ENCODE assay signal across 11 cellular contexts in the genomic region with DNA sequence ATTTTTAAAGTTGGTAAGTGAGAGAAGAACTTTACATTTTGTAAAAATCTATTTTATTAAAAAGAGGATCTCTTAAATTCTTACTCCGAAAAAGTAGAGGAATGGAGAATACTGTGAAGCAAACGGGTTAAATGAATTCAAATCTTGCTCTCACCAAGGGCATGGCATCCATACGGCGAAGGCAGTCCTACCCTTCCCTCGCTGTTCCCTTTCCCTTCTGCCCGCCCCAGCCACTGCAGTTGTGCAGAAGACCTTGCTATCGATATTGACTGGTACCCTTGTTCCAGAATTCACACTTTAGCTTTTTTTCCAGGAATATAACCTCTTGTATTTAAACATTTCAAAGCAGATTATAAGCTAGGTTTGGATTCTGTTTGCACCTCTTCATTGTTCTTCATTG.
A peak's percentile ranks its signal among the peaks of the same experiment; 100 is the strongest.
DNase-seq lines count a peak whose midpoint lies in the region; ATAC-seq, FAIRE-seq and TF ChIP-seq lines count a peak whose summit lies in the region.
"Had no signal": no experiment of that assay in that cellular context is flagged by ENCODE, and none has a peak within 500 bp of the region (broad histone marks: within the 10 kb centered on the region; RNA-seq: fewer than 3 reads in every experiment).

No MANE protein-coding gene starts in this region.

- H3K36me3 Mint-ChIP-seq in GM23338 (ENCODE audit: low read depth): no peaks in the 10 kb centered on the region
- no peaks in the 10 kb centered on the region for H3K36me3 Mint-ChIP-seq in naive thymus-derived CD8-positive, alpha-beta T cell
- H3K36me3 Mint-ChIP-seq: CD8-positive, alpha-beta memory T cell had no signal

- H3K79me2 ChIP-seq in GM23338 (replicated peaks; ENCODE audit: insufficient read depth) (no peaks in the 10 kb centered on the region), H1 (ENCODE audit: control insufficient read depth in 1 of 2, insufficient read depth in 2 of 2, low read length in 2 of 2) (no peaks in the 10 kb centered on the region), neural cell (replicated peaks; ENCODE audit: insufficient read depth, low read length) (no peaks in the 10 kb centered on the region)

- H3K9ac ChIP-seq in H1 (replicated peaks in 1 of 4; ENCODE audit: extremely low read depth in 1 of 4, low read depth in 3 of 4, low read length in 3 of 4) (no peak overlapping the region), neural cell (ENCODE audit: low read length) (peak overlapping the region; percentile 51)

- H3K4me3 ChIP-seq in GM23338 (no peak overlapping the region), H1 (ENCODE audit: extremely low read depth in 1 of 4, insufficient read depth in 2 of 4, low read depth in 3 of 4, low read length in 4 of 4) (no peak overlapping the region), neural cell (ENCODE audit: low read length) (peak overlapping the region; percentile 57)

- H2BK20ac ChIP-seq in H1 (ENCODE audit: low read length): no peak overlapping the region; the same call in 1 of the 2 replicates

- H3K27me3 Mint-ChIP-seq in GM23338 (ENCODE audit: insufficient read depth, low read depth, poor library complexity): no peaks in the 10 kb centered on the region
- H3K27me3 Mint-ChIP-seq in naive thymus-derived CD8-positive, alpha-beta T cell: peaks cover 7 to 16% (median 10%) of the 10 kb centered on the region in 5 donors

- POLR2A ChIA-PET in H1 (lab: Charles Lee; ENCODE audit: partially characterized antibody): no interaction called here
- POLR2A ChIA-PET in naive thymus-derived CD8-positive, alpha-beta T cell (lab: Charles Lee): no interaction called here

- H3K4me1 Mint-ChIP-seq in GM23338: peaks cover 11% of the 10 kb centered on the region; the same call in 1 of the 3 replicates
- H3K4me1 Mint-ChIP-seq in naive thymus-derived CD8-positive, alpha-beta T cell: peaks cover 0 to 6% (median 2%) of the 10 kb centered on the region in 4 donors

- no peak for TF ChIP-seq RAD21 in H1 (IDR thresholded peaks at IDR 0.05 in 1 of 2, conservative IDR thresholded peaks at IDR 0.05 in 1 of 2; ENCODE audit: low read depth in 2 of 2, low read length in 2 of 2)
- no peak for TF ChIP-seq RAD21 in neural cell (conservative IDR thresholded peaks at IDR 0.05)

- no peak overlapping the region; the same call in 1 of the 2 replicates for H2BK5ac ChIP-seq in H1 (ENCODE audit: low read depth, low read length)

- no peak overlapping the region for H3K4me3 Mint-ChIP-seq in GM23338
- H3K4me3 Mint-ChIP-seq in naive thymus-derived CD8-positive, alpha-beta T cell: no peak overlapping the region

- H3K14ac ChIP-seq in H1 (ENCODE audit: insufficient read length): no peak overlapping the region

- no peak overlapping the region for H4K5ac ChIP-seq in H1 (ENCODE audit: insufficient read length, low read depth, low read length)

- DNase-seq in GM23338 (ENCODE audit: low spot score): no peak
- DNase-seq in H1 (ENCODE audit: low read depth in 1 of 2, low spot score in 2 of 2): no peak
- DNase-seq in NCI-H1436 treated with DMSO at 0.1 percent for 48 hours (lab: John Stamatoyannopoulos, UW): no peak
- DNase-seq in naive thymus-derived CD8-positive, alpha-beta T cell: no peak
- DNase-seq in NCI-H82 (lab: John Stamatoyannopoulos, UW): no peak
- no peak for DNase-seq in erythroblast (lab: John Stamatoyannopoulos, UW)

- H3K23ac ChIP-seq in H1 (ENCODE audit: insufficient read length): no peak overlapping the region

- no peaks in the 10 kb centered on the region for H3F3A ChIP-seq in GM23338 (replicated peaks; ENCODE audit: low read depth)
- H3F3A ChIP-seq in neural cell (ENCODE audit: insufficient read depth, low read length, poor library complexity, severe bottlenecking): peaks cover 3% of the 10 kb centered on the region

- no peak overlapping the region for H3K27ac Mint-ChIP-seq in GM23338
- no peak overlapping the region for H3K27ac Mint-ChIP-seq in naive thymus-derived CD8-positive, alpha-beta T cell
- H3K27ac Mint-ChIP-seq: CD8-positive, alpha-beta memory T cell had no signal

- peak overlapping the region; percentile 61 for H3K27ac ChIP-seq in 22Rv1
- H3K27ac ChIP-seq in GM23338 (ENCODE audit: low read depth): no peak overlapping the region
- H3K27ac ChIP-seq in H1 (ENCODE audit: low read depth, low read length): no peak overlapping the region
- H3K27ac ChIP-seq in neural cell (ENCODE audit: low read length): peak overlapping the region; percentile 81

- H2AFZ ChIP-seq in GM23338 (peak overlapping the region; percentile 77; the same call in 1 of the 2 replicates), H1 (ENCODE audit: low read length) (no peak overlapping the region), neural cell (ENCODE audit: low read depth, low read length) (no peak overlapping the region)

- no peak overlapping the region for H2AK5ac ChIP-seq in H1 (ENCODE audit: low read depth, low read length)

- peak overlapping the region; percentile 70 for H4K91ac ChIP-seq in H1 (replicated peaks; ENCODE audit: insufficient read length, low read length)

- H3K18ac ChIP-seq in H1 (ENCODE audit: extremely low read depth, low read length): no peak overlapping the region

- no peak overlapping the region for H3K4ac ChIP-seq in H1 (replicated peaks; ENCODE audit: insufficient read length, low read depth, low read length)

- H3K4me2 ChIP-seq in GM23338 (no peak overlapping the region), H1 (ENCODE audit: insufficient read depth in 1 of 2, low read depth in 2 of 2, low read length in 2 of 2) (0 out of 4 replicates have a peak overlapping the region, but pooled peaks of 1 of the 2 experiments have one; percentile 3), neural cell (ENCODE audit: low read length) (peak overlapping the region; percentile 49)

- TF ChIP-seq CTCF in 22Rv1 (IDR thresholded peaks at IDR 0.05) (no peak), GM23338 (conservative IDR thresholded peaks at IDR 0.05; ENCODE audit: low read depth in 2 of 2) (no peak), H1 (IDR thresholded peaks at IDR 0.05; ENCODE audit: control extremely low read depth in 1 of 3, insufficient read depth in 1 of 3, low read depth in 1 of 3, low read length in 3 of 3) (no peak), neural cell (IDR thresholded peaks at IDR 0.05; ENCODE audit: poor library complexity, severe bottlenecking) (no peak)

- H4K20me1 ChIP-seq in GM23338 (replicated peaks; ENCODE audit: insufficient read depth) (no peaks in the 10 kb centered on the region), H1 (replicated peaks in 1 of 2; ENCODE audit: control insufficient read depth in 1 of 2, insufficient read depth in 2 of 2, low read length in 2 of 2) (no peaks in the 10 kb centered on the region), neural cell (ENCODE audit: insufficient read depth) (no peaks in the 10 kb centered on the region)

- no peak for TF ChIP-seq EP300 in H1 (IDR thresholded peaks at IDR 0.05; ENCODE audit: borderline replicate concordance in 1 of 2, low read depth in 2 of 2, low read length in 2 of 2)
- no peak for TF ChIP-seq EP300 in neural cell (conservative IDR thresholded peaks at IDR 0.05; ENCODE audit: poor library complexity, severe bottlenecking)

- no peak overlapping the region for H4K8ac ChIP-seq in H1 (ENCODE audit: extremely low read depth, insufficient read depth, low read length)

- H3K36me3 ChIP-seq in GM23338 (ENCODE audit: insufficient read depth): no peaks in the 10 kb centered on the region
- H3K36me3 ChIP-seq in H1 (ENCODE audit: control insufficient read depth in 2 of 4, insufficient read depth in 4 of 4, low read length in 3 of 4): no peaks in the 10 kb centered on the region
- no peaks in the 10 kb centered on the region for H3K36me3 ChIP-seq in neural cell (ENCODE audit: insufficient read depth, low read length)

- no peak for ATAC-seq in GM23338
- ATAC-seq in naive thymus-derived CD8-positive, alpha-beta T cell: no peak

- H3K9me2 ChIP-seq in GM23338 (ENCODE audit: insufficient read depth) (no peaks in the 10 kb centered on the region), neural cell (ENCODE audit: insufficient read depth, low read length) (no peaks in the 10 kb centered on the region)

- no peak overlapping the region for H2BK12ac ChIP-seq in H1 (ENCODE audit: low read depth, low read length)

- H3K23me2 ChIP-seq in H1 (ENCODE audit: low read depth, low read length): no peaks in the 10 kb centered on the region

- CTCF ChIA-PET in H1 (lab: Charles Lee; ENCODE audit: partially characterized antibody): interaction anchor here (0.6 to 5.8 kb wide), 27 partner anchors 10 to 852 kb away, joined by 3 to 78 read pairs (median 4); no protein-coding TSS in a partner anchor

- H3K79me1 ChIP-seq in H1 (ENCODE audit: low read depth, low read length): no peaks in the 10 kb centered on the region

- 91% methylated on average over 7 of the region's 7 CpGs; no CpG with 5 or more reads in 1 of the 2 experiments for WGBS in H1 (ENCODE audit: extremely low coverage in 1 of 2, insufficient coverage in 1 of 2, insufficient read length in 1 of 2, insufficient replicate concordance in 2 of 2, low coverage in 1 of 2, low lambda C conversion rate in 2 of 2, missing lambda C conversion rate in 1 of 2), 2 experiments

- no peaks in the 10 kb centered on the region for H3K9me3 Mint-ChIP-seq in GM23338
- H3K9me3 Mint-ChIP-seq in naive thymus-derived CD8-positive, alpha-beta T cell: no peaks in the 10 kb centered on the region
- H3K9me3 Mint-ChIP-seq: CD8-positive, alpha-beta memory T cell had no signal

- H3K9me3 ChIP-seq in H1 (ENCODE audit: insufficient read depth in 2 of 2, low read depth in 1 of 2, low read length in 1 of 2): no peaks in the 10 kb centered on the region
- H3K9me3 ChIP-seq in neural cell (ENCODE audit: low read length): no peaks in the 10 kb centered on the region
- H3K9me3 ChIP-seq: Caco-2 had no signal

- no peak for TF ChIP-seq POLR2A in H1 (IDR thresholded peaks at IDR 0.05; ENCODE audit: control extremely low read depth in 1 of 2, low read depth in 2 of 2, low read length in 2 of 2)
- no peak for TF ChIP-seq POLR2A in erythroblast (IDR thresholded peaks at IDR 0.05; ENCODE audit: low read length)

- H3K27me3 ChIP-seq in GM23338 (ENCODE audit: insufficient read depth): no peaks in the 10 kb centered on the region
- H3K27me3 ChIP-seq in H1 (replicated peaks in 1 of 4; ENCODE audit: control insufficient read depth in 3 of 4, extremely low read depth in 1 of 4, insufficient read depth in 3 of 4, low read length in 3 of 4): no peaks in the 10 kb centered on the region
- H3K27me3 ChIP-seq in neural cell (ENCODE audit: insufficient read depth, low read depth, low read length): no peaks in the 10 kb centered on the region

- H3K56ac ChIP-seq in H1 (replicated peaks; ENCODE audit: insufficient read length, low read depth, low read length): no peak overlapping the region

- no peak overlapping the region for H2BK15ac ChIP-seq in H1 (ENCODE audit: low read length)

- H3K4me1 ChIP-seq in GM23338 (ENCODE audit: insufficient read depth) (peaks cover 6% of the 10 kb centered on the region; the same call in 1 of the 2 replicates), H1 (replicated peaks in 1 of 4; ENCODE audit: control insufficient read depth in 3 of 4, insufficient read depth in 4 of 4, low read length in 3 of 4) (peaks cover 0 to 4% (median 2%) of the 10 kb centered on the region in 4 experiments; a peak in 4 of 7 replicates)

- no peak for FAIRE-seq in H1 (lab: Jason Lieb, UNC)
- FAIRE-seq: H54 had no signal

- H2BK120ac ChIP-seq in H1 (replicated peaks; ENCODE audit: low read depth, low read length): no peak overlapping the region

TF ChIP-seq in neural cell, 6 proteins besides CTCF, POLR2A, EP300 and RAD21 (continues in another document):
- no peak for TF ChIP-seq TAF1 (IDR thresholded peaks at IDR 0.05; ENCODE audit: low read depth)

Comparison
In these comparisons a context has a peak if more than half of its experiments do, and no peak if none do; other contexts are left out.
1. H3K27ac ChIP-seq: peak in 22Rv1 (single experiment) and neural cell (single experiment); none in GM23338 (single experiment) and H1 (single experiment).